In the genomic region with DNA sequence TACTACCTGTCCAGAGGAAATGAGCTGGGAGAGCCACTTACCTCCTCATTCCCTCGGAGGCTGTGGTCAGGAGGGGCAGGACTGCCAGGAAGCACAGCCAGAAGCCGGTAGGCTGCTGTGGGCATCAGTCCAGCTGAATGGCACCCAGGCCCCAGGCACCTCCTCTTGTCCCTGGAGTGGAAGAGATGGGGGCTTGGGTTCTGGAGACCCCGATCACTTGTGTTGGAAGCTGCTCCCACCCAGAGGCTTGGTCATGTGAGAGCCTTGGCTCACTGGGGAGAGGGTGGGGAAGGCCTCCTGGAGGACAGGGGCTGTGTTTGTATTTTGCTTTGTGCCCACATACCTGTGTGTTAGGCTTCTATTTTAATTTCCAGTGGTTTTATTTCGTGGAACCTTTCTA, we compare ENCODE assay signal across 26 cellular contexts.
"Had no signal": no experiment of that assay in that cellular context is flagged by ENCODE, and none has a peak within 500 bp of the region (broad histone marks: within the 10 kb centered on the region; RNA-seq: fewer than 3 reads in every experiment).

No MANE protein-coding gene starts in this region.

- H3K4me1 ChIP-seq: SJSA1 had no signal

- DNase-seq: Karpas-422, MM.1S, MV-4-11, NCI-H1092, NCI-H1105, NCI-H1417 treated with DMSO at 0.1 percent for 48 hours, NCI-H1436 treated with DMSO at 0.1 percent for 48 hours, NCI-H1694 treated with DMSO at 0.1 percent for 48 hours, NCI-H187 treated with DMSO at 0.1 percent for 48 hours, NCI-H2029, NCI-H2081, NCI-H2227 treated with DMSO at 0.1 percent for 48 hours, NCI-H345, NCI-H446, NCI-H524 treated with DMSO at 0.1 percent for 48 hours, NCI-H526 treated with DMSO at 0.1 percent for 48 hours, NCI-H774, PC-9, Right ventricle myocardium superior, RPMI8226, SHP77 treated with DMSO at 0.1 percent for 48 hours, SK-N-SH, SW 1271 had no signal

- H3K27me3 ChIP-seq: SJSA1 had no signal

- ATAC-seq: Panc1 had no signal

- H3K36me3 ChIP-seq: SJSA1 had no signal

- H3K4me3 ChIP-seq: PC-9, SJSA1 had no signal

- H3K27ac ChIP-seq: KMS-11, PC-9, SJSA1 had no signal

- H3K9me3 ChIP-seq: SJSA1, SK-N-SH had no signal
